In genomic region chr15:51641490-51642135, GRCh38 we compare ENCODE assay signal across 23 cellular contexts. TPM values are rescaled to one million over a fixed set of nuclear protein-coding genes. Genes with fewer than 3 reads are reported as not detected.
"Had no signal": no experiment of that assay in that cellular context is flagged by ENCODE, and none has a peak within 500 bp of the region (broad histone marks: within the 10 kb centered on the region; RNA-seq: fewer than 3 reads in every experiment).

No MANE protein-coding gene starts in this region.

- H3K4me3 Mint-ChIP-seq: activated CD4-positive, alpha-beta memory T cell treated with anti-CD3 and anti-CD28 coated beads, Interleukin-2, amount 10 ng/mL, durations not matched to agents 7 days and 5 days; activated CD8-positive, alpha-beta memory T cell treated with anti-CD3 and anti-CD28 coated beads, Interleukin-2, amount 10 ng/mL, durations not matched to agents 7 days and 5 days; activated naive CD8-positive, alpha-beta T cell treated with anti-CD3 and anti-CD28 coated beads, Interleukin-2, amount 10 ng/mL, durations not matched to agents 7 days and 5 days; activated T-helper 17 cell treated with anti-CD3 and anti-CD28 coated beads, Interleukin-2, amount 50 U/mL, for 72 hours; memory B cell; neural crest cell had no signal

- ATAC-seq: activated CD8-positive, alpha-beta memory T cell treated with anti-CD3 and anti-CD28 coated beads, Interleukin-2, amount 10 ng/mL, durations not matched to agents 7 days and 5 days; activated T-helper 17 cell treated with anti-CD3 and anti-CD28 coated beads, Interleukin-2, amount 50 U/mL, for 72 hours; psoas muscle; right cardiac atrium; stimulated activated naive CD8-positive, alpha-beta T cell treated with anti-CD3 and anti-CD28 coated beads, Interleukin-15, Interleukin-2, amounts not matched to agents 100 U/mL and 50 U/mL, for 24 hours had no signal

- H3K27me3 ChIP-seq: cardiac muscle cell, transverse colon, vagina had no signal

- H3K9me3 Mint-ChIP-seq: activated CD4-positive, alpha-beta memory T cell treated with anti-CD3 and anti-CD28 coated beads, Interleukin-2, amount 10 ng/mL, durations not matched to agents 7 days and 5 days; activated naive CD8-positive, alpha-beta T cell treated with anti-CD3 and anti-CD28 coated beads, Interleukin-2, amount 10 ng/mL, durations not matched to agents 7 days and 5 days; activated T-helper 17 cell treated with anti-CD3 and anti-CD28 coated beads, Interleukin-2, amount 50 U/mL, for 72 hours; memory B cell; neural crest cell had no signal

- H3K27ac ChIP-seq: cardiac muscle cell, left ventricle myocardium inferior, psoas muscle, transverse colon, vagina had no signal

- H3K9me3 ChIP-seq: left ventricle myocardium inferior, psoas muscle, transverse colon, vagina had no signal

- H3K4me1 ChIP-seq: left ventricle myocardium inferior, psoas muscle, vagina had no signal

- H3K36me3 ChIP-seq: cardiac muscle cell, left ventricle myocardium inferior, transverse colon, vagina had no signal

- H3K27ac Mint-ChIP-seq: activated CD4-positive, alpha-beta memory T cell treated with anti-CD3 and anti-CD28 coated beads, Interleukin-2, amount 10 ng/mL, durations not matched to agents 7 days and 5 days; activated CD8-positive, alpha-beta memory T cell treated with anti-CD3 and anti-CD28 coated beads, Interleukin-2, amount 10 ng/mL, durations not matched to agents 7 days and 5 days; activated naive CD8-positive, alpha-beta T cell treated with anti-CD3 and anti-CD28 coated beads, Interleukin-2, amount 10 ng/mL, durations not matched to agents 7 days and 5 days; activated T-helper 17 cell treated with anti-CD3 and anti-CD28 coated beads, Interleukin-2, amount 50 U/mL, for 72 hours; memory B cell had no signal

- H3K4me3 ChIP-seq: cardiac muscle cell, left ventricle myocardium inferior, psoas muscle, transverse colon, vagina had no signal

- H3K4me1 Mint-ChIP-seq: activated CD4-positive, alpha-beta memory T cell treated with anti-CD3 and anti-CD28 coated beads, Interleukin-2, amount 10 ng/mL, durations not matched to agents 7 days and 5 days; activated CD8-positive, alpha-beta memory T cell treated with anti-CD3 and anti-CD28 coated beads, Interleukin-2, amount 10 ng/mL, durations not matched to agents 7 days and 5 days; activated naive CD8-positive, alpha-beta T cell treated with anti-CD3 and anti-CD28 coated beads, Interleukin-2, amount 10 ng/mL, durations not matched to agents 7 days and 5 days; activated T-helper 17 cell treated with anti-CD3 and anti-CD28 coated beads, Interleukin-2, amount 50 U/mL, for 72 hours; memory B cell; neural crest cell had no signal

- H3K27me3 Mint-ChIP-seq: memory B cell had no signal

- DNase-seq: activated CD4-positive, alpha-beta memory T cell treated with anti-CD3 and anti-CD28 coated beads, Interleukin-2, amount 10 ng/mL, durations not matched to agents 7 days and 5 days; activated CD4-positive, alpha-beta T cell treated with anti-CD3 and anti-CD28 coated beads for 48 hours; activated CD4-positive, CD25-positive, alpha-beta regulatory T cell; activated CD8-positive, alpha-beta memory T cell treated with anti-CD3 and anti-CD28 coated beads, Interleukin-2, amount 10 ng/mL, durations not matched to agents 7 days and 5 days; activated naive CD4-positive, alpha-beta T cell treated with Interleukin-2 at 50 U/mL for 16 hours; activated naive CD8-positive, alpha-beta T cell treated with anti-CD3 and anti-CD28 coated beads, Interleukin-2, amount 10 ng/mL, durations not matched to agents 7 days and 5 days; amygdala; kidney; left ventricle myocardium inferior; psoas muscle; right cardiac atrium; stimulated activated naive CD8-positive, alpha-beta T cell treated with anti-CD3 and anti-CD28 coated beads, Interleukin-15, Interleukin-2, amounts not matched to agents 100 U/mL and 50 U/mL, for 24 hours; T-helper 9 cell; transverse colon had no signal

RNA-seq across cellular contexts. Expression of gene SCG3, which starts 39.7 kb away (rescaled TPM):
- total RNA-seq: activated CD4-positive, alpha-beta memory T cell treated with anti-CD3 and anti-CD28 coated beads, Interleukin-2, amount 10 ng/mL, durations not matched to agents 7 days and 5 days; activated CD8-positive, alpha-beta memory T cell treated with anti-CD3 and anti-CD28 coated beads, Interleukin-2, amount 10 ng/mL, durations not matched to agents 7 days and 5 days; activated naive CD8-positive, alpha-beta T cell treated with anti-CD3 and anti-CD28 coated beads, Interleukin-2, amount 10 ng/mL, durations not matched to agents 7 days and 5 days; activated T-helper 17 cell treated with anti-CD3 and anti-CD28 coated beads, Interleukin-2, amount 50 U/mL, for 72 hours; cardiac muscle cell; epithelial cell of proximal tubule; fibroblast of lung; left ventricle myocardium inferior; mononuclear cell; osteocyte; psoas muscle had no signal
- polyA plus RNA-seq: cardiac muscle cell, fibroblast of lung had no signal
